Comparison of ENCODE assay signal across 1 cellular context in the genomic region with DNA sequence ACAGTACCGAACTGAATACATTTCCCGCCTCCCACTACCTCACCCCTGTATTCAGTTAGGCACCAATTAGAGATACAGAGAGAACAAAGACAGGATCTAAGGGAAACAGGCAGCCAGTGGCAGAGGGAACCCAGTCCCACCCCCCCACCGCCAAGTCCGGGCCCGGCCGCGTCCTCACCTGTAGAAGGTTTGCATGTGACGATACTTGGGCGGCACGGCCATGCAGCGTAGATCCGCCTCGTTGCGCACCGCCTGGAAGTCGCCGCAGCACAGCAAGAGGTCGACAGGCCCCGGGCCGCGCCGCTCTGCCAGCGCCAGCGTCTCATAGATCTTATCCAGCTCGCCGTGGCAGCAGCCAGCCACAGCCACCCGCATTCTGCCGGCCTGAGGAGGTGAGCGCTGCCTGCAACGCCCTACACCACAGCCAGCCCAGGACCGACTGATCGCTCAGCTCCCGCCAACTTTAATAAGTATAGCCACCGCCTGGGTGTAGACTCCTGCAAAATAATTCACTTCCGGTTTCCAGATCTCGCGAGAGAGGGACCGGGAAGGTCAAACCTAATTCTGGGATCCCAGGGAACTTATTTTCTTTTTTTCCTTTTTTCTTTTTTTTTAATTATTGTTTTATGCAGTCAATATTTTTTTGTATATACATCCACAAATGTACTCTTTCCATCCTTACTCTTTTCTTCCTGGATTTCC.
TF ChIP-seq lines count a peak whose summit lies in the region.

A gene with protein sequence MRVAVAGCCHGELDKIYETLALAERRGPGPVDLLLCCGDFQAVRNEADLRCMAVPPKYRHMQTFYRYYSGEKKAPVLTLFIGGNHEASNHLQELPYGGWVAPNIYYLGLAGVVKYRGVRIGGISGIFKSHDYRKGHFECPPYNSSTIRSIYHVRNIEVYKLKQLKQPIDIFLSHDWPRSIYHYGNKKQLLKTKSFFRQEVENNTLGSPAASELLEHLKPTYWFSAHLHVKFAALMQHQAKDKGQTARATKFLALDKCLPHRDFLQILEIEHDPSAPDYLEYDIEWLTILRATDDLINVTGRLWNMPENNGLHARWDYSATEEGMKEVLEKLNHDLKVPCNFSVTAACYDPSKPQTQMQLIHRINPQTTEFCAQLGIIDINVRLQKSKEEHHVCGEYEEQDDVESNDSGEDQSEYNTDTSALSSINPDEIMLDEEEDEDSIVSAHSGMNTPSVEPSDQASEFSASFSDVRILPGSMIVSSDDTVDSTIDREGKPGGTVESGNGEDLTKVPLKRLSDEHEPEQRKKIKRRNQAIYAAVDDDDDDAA (minus strand): TSS at position 501 of the 702 bp plus-strand sequence. CDS start 126 bp downstream, at position 375.

TF ChIP-seq in K562, 482 proteins besides CTCF, POLR2A, EP300 and RAD21 (continued from another document and continues in another):
- TF ChIP-seq, protein P1, sequence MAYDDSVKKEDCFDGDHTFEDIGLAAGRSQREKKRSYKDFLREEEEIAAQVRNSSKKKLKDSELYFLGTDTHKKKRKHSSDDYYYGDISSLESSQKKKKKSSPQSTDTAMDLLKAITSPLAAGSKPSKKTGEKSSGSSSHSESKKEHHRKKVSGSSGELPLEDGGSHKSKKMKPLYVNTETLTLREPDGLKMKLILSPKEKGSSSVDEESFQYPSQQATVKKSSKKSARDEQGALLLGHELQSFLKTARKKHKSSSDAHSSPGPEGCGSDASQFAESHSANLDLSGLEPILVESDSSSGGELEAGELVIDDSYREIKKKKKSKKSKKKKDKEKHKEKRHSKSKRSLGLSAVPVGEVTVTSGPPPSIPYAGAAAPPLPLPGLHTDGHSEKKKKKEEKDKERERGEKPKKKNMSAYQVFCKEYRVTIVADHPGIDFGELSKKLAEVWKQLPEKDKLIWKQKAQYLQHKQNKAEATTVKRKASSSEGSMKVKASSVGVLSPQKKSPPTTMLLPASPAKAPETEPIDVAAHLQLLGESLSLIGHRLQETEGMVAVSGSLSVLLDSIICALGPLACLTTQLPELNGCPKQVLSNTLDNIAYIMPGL (CRISPR knock-in tag; IDR thresholded peaks at IDR 0.05), result no peak
- TF ChIP-seq, protein P2, sequence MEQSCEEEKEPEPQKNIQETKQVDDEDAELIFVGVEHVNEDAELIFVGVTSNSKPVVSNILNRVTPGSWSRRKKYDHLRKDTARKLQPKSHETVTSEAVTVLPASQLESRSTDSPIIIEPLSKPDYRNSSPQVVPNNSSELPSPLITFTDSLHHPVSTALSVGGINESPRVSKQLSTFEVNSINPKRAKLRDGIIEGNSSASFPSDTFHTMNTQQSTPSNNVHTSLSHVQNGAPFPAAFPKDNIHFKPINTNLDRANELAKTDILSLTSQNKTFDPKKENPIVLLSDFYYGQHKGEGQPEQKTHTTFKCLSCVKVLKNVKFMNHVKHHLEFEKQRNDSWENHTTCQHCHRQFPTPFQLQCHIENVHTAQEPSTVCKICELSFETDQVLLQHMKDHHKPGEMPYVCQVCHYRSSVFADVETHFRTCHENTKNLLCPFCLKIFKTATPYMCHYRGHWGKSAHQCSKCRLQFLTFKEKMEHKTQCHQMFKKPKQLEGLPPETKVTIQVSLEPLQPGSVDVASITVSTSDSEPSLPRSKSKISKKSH (CRISPR knock-in tag; IDR thresholded peaks at IDR 0.05), result no peak
- TF ChIP-seq CEBPB (tag; IDR thresholded peaks at IDR 0.05) (no peak), NRF1 (conservative IDR thresholded peaks at IDR 0.05 in 1 of 2, IDR thresholded peaks at IDR 0.05 in 1 of 2) (peak; percentile 22 to 42; a peak in 3 of 4 replicates), SIN3A (IDR thresholded peaks at IDR 0.05; ENCODE audit: borderline replicate concordance in 2 of 2, control insufficient read depth in 1 of 2, low read depth in 2 of 2, low read length in 2 of 2) (peak; percentile 35 to 69; a peak in 1 of 4 replicates), HDAC8 (tag; IDR thresholded peaks at IDR 0.05) (no peak), CREM (IDR thresholded peaks at IDR 0.05; ENCODE audit: low read depth) (peak; percentile 23; the same call in 1 of the 2 replicates), CCNT2 (IDR thresholded peaks at IDR 0.05; ENCODE audit: borderline replicate concordance, extremely low read depth, insufficient read length, low read depth, low read length) (peak; percentile 33), HMG20B (CRISPR knock-in tag; IDR thresholded peaks at IDR 0.05) (no peak), ZNF551 (CRISPR knock-in tag; IDR thresholded peaks at IDR 0.05) (no peak), MBD2 (IDR thresholded peaks at IDR 0.05; ENCODE audit: borderline replicate concordance, low read depth) (no peak), PML (IDR thresholded peaks at IDR 0.05; ENCODE audit: low read length) (0 out of 2 replicates have a peak, but pooled peaks have one; percentile 33), ESRRB (CRISPR knock-in tag; IDR thresholded peaks at IDR 0.05; ENCODE audit: borderline replicate concordance) (no peak), SUPT5H (IDR thresholded peaks at IDR 0.05) (peak; percentile 90), SETDB1 (IDR thresholded peaks at IDR 0.05; ENCODE audit: low read length) (no peak), DIDO1 (tag; IDR thresholded peaks at IDR 0.05; ENCODE audit: low read depth) (0 out of 2 replicates have a peak, but pooled peaks have one; percentile 45), MXI1 (IDR thresholded peaks at IDR 0.05; ENCODE audit: low read depth, low read length) (no peak; the same call in 1 of the 2 replicates), MEF2A (IDR thresholded peaks at IDR 0.05; ENCODE audit: control insufficient read depth, low read depth, low read length) (no peak), CHD2 (IDR thresholded peaks at IDR 0.05; ENCODE audit: low read depth, low read length) (peak; percentile 98), POLR2B (IDR thresholded peaks at IDR 0.05; ENCODE audit: low read depth, partially characterized antibody) (peak; percentile 74), BRF1 (IDR thresholded peaks at IDR 0.05; ENCODE audit: borderline replicate concordance, extremely low read depth, insufficient read length) (no peak), CTBP1 (IDR thresholded peaks at IDR 0.05; ENCODE audit: borderline replicate concordance) (peak; percentile 52; the same call in 1 of the 2 replicates), NELFE (IDR thresholded peaks at IDR 0.05; ENCODE audit: insufficient read depth, insufficient read length) (peak; percentile 31), NR2C2 (CRISPR knock-in tag; IDR thresholded peaks at IDR 0.05) (no peak), NR2C2 (tag; IDR thresholded peaks at IDR 0.05) (peak; percentile 93), YY1 (IDR thresholded peaks at IDR 0.05; ENCODE audit: borderline replicate concordance in 1 of 3, control insufficient read depth in 1 of 3, extremely low read depth in 1 of 3, insufficient read depth in 3 of 3, insufficient read length in 1 of 3, insufficient replicate concordance in 2 of 3, low read depth in 1 of 3, low read length in 2 of 3) (peak; percentile 13 to 62 (median 56)), TOE1 (IDR thresholded peaks at IDR 0.05; ENCODE audit: borderline replicate concordance) (no peak), TOE1 (CRISPR knock-in tag; IDR thresholded peaks at IDR 0.05; ENCODE audit: borderline replicate concordance, low read depth) (no peak), ZNF785 (CRISPR knock-in tag; IDR thresholded peaks at IDR 0.05) (no peak), GABPB2 (CRISPR knock-in tag; conservative IDR thresholded peaks at IDR 0.05) (no peak), ZNF436 (CRISPR knock-in tag; IDR thresholded peaks at IDR 0.05) (no peak)
- TF ChIP-seq, protein P3, sequence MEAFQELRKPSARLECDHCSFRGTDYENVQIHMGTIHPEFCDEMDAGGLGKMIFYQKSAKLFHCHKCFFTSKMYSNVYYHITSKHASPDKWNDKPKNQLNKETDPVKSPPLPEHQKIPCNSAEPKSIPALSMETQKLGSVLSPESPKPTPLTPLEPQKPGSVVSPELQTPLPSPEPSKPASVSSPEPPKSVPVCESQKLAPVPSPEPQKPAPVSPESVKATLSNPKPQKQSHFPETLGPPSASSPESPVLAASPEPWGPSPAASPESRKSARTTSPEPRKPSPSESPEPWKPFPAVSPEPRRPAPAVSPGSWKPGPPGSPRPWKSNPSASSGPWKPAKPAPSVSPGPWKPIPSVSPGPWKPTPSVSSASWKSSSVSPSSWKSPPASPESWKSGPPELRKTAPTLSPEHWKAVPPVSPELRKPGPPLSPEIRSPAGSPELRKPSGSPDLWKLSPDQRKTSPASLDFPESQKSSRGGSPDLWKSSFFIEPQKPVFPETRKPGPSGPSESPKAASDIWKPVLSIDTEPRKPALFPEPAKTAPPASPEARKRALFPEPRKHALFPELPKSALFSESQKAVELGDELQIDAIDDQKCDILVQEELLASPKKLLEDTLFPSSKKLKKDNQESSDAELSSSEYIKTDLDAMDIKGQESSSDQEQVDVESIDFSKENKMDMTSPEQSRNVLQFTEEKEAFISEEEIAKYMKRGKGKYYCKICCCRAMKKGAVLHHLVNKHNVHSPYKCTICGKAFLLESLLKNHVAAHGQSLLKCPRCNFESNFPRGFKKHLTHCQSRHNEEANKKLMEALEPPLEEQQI (IDR thresholded peaks at IDR 0.05), result 0 out of 2 replicates have a peak, but pooled peaks have one; percentile 37
- TF ChIP-seq, protein P4, sequence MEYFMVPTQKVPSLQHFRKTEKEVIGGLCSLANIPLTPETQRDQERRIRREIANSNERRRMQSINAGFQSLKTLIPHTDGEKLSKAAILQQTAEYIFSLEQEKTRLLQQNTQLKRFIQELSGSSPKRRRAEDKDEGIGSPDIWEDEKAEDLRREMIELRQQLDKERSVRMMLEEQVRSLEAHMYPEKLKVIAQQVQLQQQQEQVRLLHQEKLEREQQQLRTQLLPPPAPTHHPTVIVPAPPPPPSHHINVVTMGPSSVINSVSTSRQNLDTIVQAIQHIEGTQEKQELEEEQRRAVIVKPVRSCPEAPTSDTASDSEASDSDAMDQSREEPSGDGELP (CRISPR knock-in tag; IDR thresholded peaks at IDR 0.05; ENCODE audit: borderline replicate concordance), result peak; percentile 63; the same call in 1 of the 2 replicates
- TF ChIP-seq, protein P5, sequence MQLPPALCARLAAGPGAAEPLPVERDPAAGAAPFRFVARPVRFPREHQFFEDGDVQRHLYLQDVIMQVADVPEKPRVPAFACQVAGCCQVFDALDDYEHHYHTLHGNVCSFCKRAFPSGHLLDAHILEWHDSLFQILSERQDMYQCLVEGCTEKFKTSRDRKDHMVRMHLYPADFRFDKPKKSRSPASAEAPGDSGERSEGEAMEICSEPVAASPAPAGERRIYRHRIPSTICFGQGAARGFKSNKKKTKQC (CRISPR knock-in tag; IDR thresholded peaks at IDR 0.05), result 0 out of 2 replicates have a peak, but pooled peaks have one; percentile 57
- TF ChIP-seq, protein P6, sequence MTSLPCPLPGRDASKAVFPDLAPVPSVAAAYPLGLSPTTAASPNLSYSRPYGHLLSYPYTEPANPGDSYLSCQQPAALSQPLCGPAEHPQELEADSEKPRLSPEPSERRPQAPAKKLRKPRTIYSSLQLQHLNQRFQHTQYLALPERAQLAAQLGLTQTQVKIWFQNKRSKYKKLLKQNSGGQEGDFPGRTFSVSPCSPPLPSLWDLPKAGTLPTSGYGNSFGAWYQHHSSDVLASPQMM (CRISPR knock-in tag; IDR thresholded peaks at IDR 0.05), result no peak
- TF ChIP-seq, protein P7, sequence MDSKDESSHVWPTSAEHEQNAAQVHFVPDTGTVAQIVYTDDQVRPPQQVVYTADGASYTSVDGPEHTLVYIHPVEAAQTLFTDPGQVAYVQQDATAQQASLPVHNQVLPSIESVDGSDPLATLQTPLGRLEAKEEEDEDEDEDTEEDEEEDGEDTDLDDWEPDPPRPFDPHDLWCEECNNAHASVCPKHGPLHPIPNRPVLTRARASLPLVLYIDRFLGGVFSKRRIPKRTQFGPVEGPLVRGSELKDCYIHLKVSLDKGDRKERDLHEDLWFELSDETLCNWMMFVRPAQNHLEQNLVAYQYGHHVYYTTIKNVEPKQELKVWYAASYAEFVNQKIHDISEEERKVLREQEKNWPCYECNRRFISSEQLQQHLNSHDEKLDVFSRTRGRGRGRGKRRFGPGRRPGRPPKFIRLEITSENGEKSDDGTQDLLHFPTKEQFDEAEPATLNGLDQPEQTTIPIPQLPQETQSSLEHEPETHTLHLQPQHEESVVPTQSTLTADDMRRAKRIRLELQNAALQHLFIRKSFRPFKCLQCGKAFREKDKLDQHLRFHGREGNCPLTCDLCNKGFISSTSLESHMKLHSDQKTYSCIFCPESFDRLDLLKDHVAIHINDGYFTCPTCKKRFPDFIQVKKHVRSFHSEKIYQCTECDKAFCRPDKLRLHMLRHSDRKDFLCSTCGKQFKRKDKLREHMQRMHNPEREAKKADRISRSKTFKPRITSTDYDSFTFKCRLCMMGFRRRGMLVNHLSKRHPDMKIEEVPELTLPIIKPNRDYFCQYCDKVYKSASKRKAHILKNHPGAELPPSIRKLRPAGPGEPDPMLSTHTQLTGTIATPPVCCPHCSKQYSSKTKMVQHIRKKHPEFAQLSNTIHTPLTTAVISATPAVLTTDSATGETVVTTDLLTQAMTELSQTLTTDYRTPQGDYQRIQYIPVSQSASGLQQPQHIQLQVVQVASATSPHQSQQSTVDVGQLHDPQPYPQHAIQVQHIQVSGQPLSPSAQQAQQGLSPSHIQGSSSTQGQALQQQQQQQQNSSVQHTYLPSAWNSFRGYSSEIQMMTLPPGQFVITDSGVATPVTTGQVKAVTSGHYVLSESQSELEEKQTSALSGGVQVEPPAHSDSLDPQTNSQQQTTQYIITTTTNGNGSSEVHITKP (IDR thresholded peaks at IDR 0.05; ENCODE audit: partially characterized antibody), result peak; percentile 81
- TF ChIP-seq, protein P8, sequence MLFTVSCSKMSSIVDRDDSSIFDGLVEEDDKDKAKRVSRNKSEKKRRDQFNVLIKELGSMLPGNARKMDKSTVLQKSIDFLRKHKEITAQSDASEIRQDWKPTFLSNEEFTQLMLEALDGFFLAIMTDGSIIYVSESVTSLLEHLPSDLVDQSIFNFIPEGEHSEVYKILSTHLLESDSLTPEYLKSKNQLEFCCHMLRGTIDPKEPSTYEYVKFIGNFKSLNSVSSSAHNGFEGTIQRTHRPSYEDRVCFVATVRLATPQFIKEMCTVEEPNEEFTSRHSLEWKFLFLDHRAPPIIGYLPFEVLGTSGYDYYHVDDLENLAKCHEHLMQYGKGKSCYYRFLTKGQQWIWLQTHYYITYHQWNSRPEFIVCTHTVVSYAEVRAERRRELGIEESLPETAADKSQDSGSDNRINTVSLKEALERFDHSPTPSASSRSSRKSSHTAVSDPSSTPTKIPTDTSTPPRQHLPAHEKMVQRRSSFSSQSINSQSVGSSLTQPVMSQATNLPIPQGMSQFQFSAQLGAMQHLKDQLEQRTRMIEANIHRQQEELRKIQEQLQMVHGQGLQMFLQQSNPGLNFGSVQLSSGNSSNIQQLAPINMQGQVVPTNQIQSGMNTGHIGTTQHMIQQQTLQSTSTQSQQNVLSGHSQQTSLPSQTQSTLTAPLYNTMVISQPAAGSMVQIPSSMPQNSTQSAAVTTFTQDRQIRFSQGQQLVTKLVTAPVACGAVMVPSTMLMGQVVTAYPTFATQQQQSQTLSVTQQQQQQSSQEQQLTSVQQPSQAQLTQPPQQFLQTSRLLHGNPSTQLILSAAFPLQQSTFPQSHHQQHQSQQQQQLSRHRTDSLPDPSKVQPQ (CRISPR knock-in tag; IDR thresholded peaks at IDR 0.05; ENCODE audit: borderline replicate concordance), result no peak
